In genomic region chr1:25613091-25613490, GRCh38 we compare ENCODE assay signal across 25 cellular contexts. TPM values are rescaled to one million over a fixed set of nuclear protein-coding genes. Genes with fewer than 3 reads are reported as not detected.
DNase-seq lines count a peak whose midpoint lies in the region; ATAC-seq and TF ChIP-seq lines count a peak whose summit lies in the region.
"Had no signal": no experiment of that assay in that cellular context is flagged by ENCODE, and none has a peak within 500 bp of the region (broad histone marks: within the 10 kb centered on the region; RNA-seq: fewer than 3 reads in every experiment).

No MANE protein-coding gene starts in this region.

- H3K4me3 Mint-ChIP-seq in neural crest cell (peak overlapping the region; percentile 52), type B pancreatic cell (no peak overlapping the region)
- H3K4me3 Mint-ChIP-seq: CD14-positive monocyte; CD4-positive, alpha-beta memory T cell had no signal

- H3K4me1 Mint-ChIP-seq in neural crest cell: peaks cover 15% of the 10 kb centered on the region
- H3K4me1 Mint-ChIP-seq in type B pancreatic cell (ENCODE audit: unreplicated experiment): peaks cover 10% of the 10 kb centered on the region

- H3K4me3 ChIP-seq in right atrium auricular region (no peak overlapping the region), right cardiac atrium (ENCODE audit: low read length) (no peak overlapping the region), esophagus muscularis mucosa (no peak overlapping the region), PC-9 (no peak overlapping the region)
- H3K4me3 ChIP-seq: BLaER1 had no signal

- CTCF ChIA-PET in PC-9 (lab: Charles Lee): no interaction called here

- TF ChIP-seq POLR2A in esophagus muscularis mucosa (IDR thresholded peaks at IDR 0.05; ENCODE audit: low read depth): no peak

- H3K4me1 ChIP-seq in right atrium auricular region (peaks cover 0 to 30% of the 10 kb centered on the region in 2 donors), right cardiac atrium (ENCODE audit: control insufficient read depth, insufficient read depth, low read length) (peaks cover 2% of the 10 kb centered on the region), esophagus muscularis mucosa (peaks cover 10 to 49% (median 48%) of the 10 kb centered on the region in 4 donors), PC-9 (replicated peaks; ENCODE audit: insufficient read depth) (peaks cover 15% of the 10 kb centered on the region; the same call in 1 of the 2 replicates)
- H3K4me1 ChIP-seq: BE2C had no signal

- TF ChIP-seq CTCF in right atrium auricular region (IDR thresholded peaks at IDR 0.05): no peak
- no peak for TF ChIP-seq CTCF in esophagus muscularis mucosa (IDR thresholded peaks at IDR 0.05)
- no peak for TF ChIP-seq CTCF in neural crest cell (conservative IDR thresholded peaks at IDR 0.05)
- TF ChIP-seq CTCF in type B pancreatic cell (conservative IDR thresholded peaks at IDR 0.05): no peak
- TF ChIP-seq CTCF in PC-9 (conservative IDR thresholded peaks at IDR 0.05): no peak

- TF ChIP-seq EP300 in esophagus muscularis mucosa (IDR thresholded peaks at IDR 0.05): no peak

- no peaks in the 10 kb centered on the region for H4K20me1 ChIP-seq in PC-9 (ENCODE audit: insufficient read depth)

- H3K27me3 Mint-ChIP-seq in neural crest cell (ENCODE audit: low read depth) (peaks cover 33% of the 10 kb centered on the region), type B pancreatic cell (peaks cover 56% of the 10 kb centered on the region)
- H3K27me3 Mint-ChIP-seq: CD4-positive, alpha-beta memory T cell had no signal

- no peak for ATAC-seq in right cardiac atrium
- no peak for ATAC-seq in GM19463 (IDR thresholded peaks at IDR 0.05; ENCODE audit: unreplicated experiment)
- no peak for ATAC-seq in HG03097 (IDR thresholded peaks at IDR 0.05; ENCODE audit: low FRiP score, unreplicated experiment)

- H3K36me3 Mint-ChIP-seq in neural crest cell (ENCODE audit: low read depth): no peaks in the 10 kb centered on the region
- no peaks in the 10 kb centered on the region for H3K36me3 Mint-ChIP-seq in type B pancreatic cell
- H3K36me3 Mint-ChIP-seq: CD14-positive monocyte; CD4-positive, alpha-beta memory T cell; CD4-positive, CD25-positive, alpha-beta regulatory T cell; CD8-positive, alpha-beta memory T cell had no signal

- H3K9me3 ChIP-seq in right atrium auricular region: no peaks in the 10 kb centered on the region
- H3K9me3 ChIP-seq in right cardiac atrium (ENCODE audit: control insufficient read depth, low read length): no peaks in the 10 kb centered on the region
- H3K9me3 ChIP-seq in esophagus muscularis mucosa: no peaks in the 10 kb centered on the region
- H3K9me3 ChIP-seq in PC-9 (ENCODE audit: insufficient read depth, low read depth): no peaks in the 10 kb centered on the region
- H3K9me3 ChIP-seq: BE2C, BLaER1 had no signal

- POLR2A ChIA-PET in PC-9 (lab: Charles Lee; ENCODE audit: unreplicated experiment): no interaction called here

- no peaks in the 10 kb centered on the region for H3K79me2 ChIP-seq in PC-9 (ENCODE audit: low read depth)

- no peaks in the 10 kb centered on the region for H3K27me3 ChIP-seq in right atrium auricular region
- no peaks in the 10 kb centered on the region for H3K27me3 ChIP-seq in right cardiac atrium (ENCODE audit: control insufficient read depth, insufficient read depth)
- no peaks in the 10 kb centered on the region for H3K27me3 ChIP-seq in esophagus muscularis mucosa
- H3K27me3 ChIP-seq in PC-9 (ENCODE audit: insufficient read depth, low read depth): no peaks in the 10 kb centered on the region
- H3K27me3 ChIP-seq: BE2C had no signal

- H3K4me2 ChIP-seq in PC-9: no peak overlapping the region
- H3K4me2 ChIP-seq: BLaER1 had no signal

- DNase-seq in right atrium auricular region (ENCODE audit: low spot score) (peak; percentile 50), right cardiac atrium (no peak), esophagus muscularis mucosa (ENCODE audit: extremely low spot score) (peak; percentile 70), neural crest cell (ENCODE audit: low read depth, low spot score) (no peak), type B pancreatic cell (ENCODE audit: extremely low spot score, unreplicated experiment) (peak; percentile 16), PC-9 (no peak)
- DNase-seq: 8988T; ACHN; BE2C; C1 segment of cervical spinal cord; CD4-positive, alpha-beta memory T cell; CD4-positive, CD25-positive, alpha-beta regulatory T cell; CD8-positive, alpha-beta memory T cell; COR-L47; DMS 273 treated with DMSO at 0.1 percent for 48 hours; DMS153; DMS53; DMS79; DND-41; EL; GF-D8 had no signal

- intact Hi-C loops in right cardiac atrium (cut with DNase I) (loop anchor here in 2 of 4 donors (10.0 kb wide), 1 partner anchor 72 kb away; no protein-coding TSS in a partner anchor), esophagus muscularis mucosa (cut with DNase I) (no loop called here), PC-9 (cut with micrococcal nuclease; ENCODE audit: unreplicated experiment) (loop anchor here (5.0 to 10.0 kb wide), 2 partner anchors 82 to 384 kb away; partner anchors contain the start of gene PAFAH2)

- H2AFZ ChIP-seq in PC-9: no peak overlapping the region

- no peaks in the 10 kb centered on the region for H3K9me2 ChIP-seq in PC-9 (ENCODE audit: insufficient read depth)

- H3K27ac Mint-ChIP-seq in neural crest cell (ENCODE audit: unreplicated experiment) (no peak overlapping the region), type B pancreatic cell (no peak overlapping the region)
- H3K27ac Mint-ChIP-seq: CD14-positive monocyte had no signal

- H3F3A ChIP-seq in PC-9 (ENCODE audit: insufficient read depth, low read depth): peaks cover 17% of the 10 kb centered on the region; the same call in 1 of the 2 replicates

- WGBS in right cardiac atrium: 95% methylated on average over 3 of the region's 3 CpGs
- WGBS in esophagus muscularis mucosa: 82% methylated on average over 3 of the region's 3 CpGs

- BruUV-seq in PC-9 (replicated peaks; lab: Mats Ljungman, UMichigan): no TSS peak

- H3K9me3 Mint-ChIP-seq in neural crest cell: no peaks in the 10 kb centered on the region
- H3K9me3 Mint-ChIP-seq in type B pancreatic cell: no peaks in the 10 kb centered on the region
- H3K9me3 Mint-ChIP-seq: CD4-positive, alpha-beta memory T cell; CD4-positive, CD25-positive, alpha-beta regulatory T cell; CD8-positive, alpha-beta memory T cell had no signal

- H3K27ac ChIP-seq in right atrium auricular region (no peak overlapping the region), right cardiac atrium (ENCODE audit: low read length) (no peak overlapping the region), esophagus muscularis mucosa (replicated peaks in 1 of 4) (no peak overlapping the region), PC-9 (no peak overlapping the region)
- H3K27ac ChIP-seq: BLaER1 had no signal

- no peaks in the 10 kb centered on the region for H3K36me3 ChIP-seq in right atrium auricular region
- no peaks in the 10 kb centered on the region for H3K36me3 ChIP-seq in esophagus muscularis mucosa
- no peaks in the 10 kb centered on the region for H3K36me3 ChIP-seq in PC-9 (ENCODE audit: low read depth)
- H3K36me3 ChIP-seq: BE2C, BLaER1 had no signal

RNA-seq across cellular contexts. Expression of gene MAN1C1, which starts 3.5 kb away (rescaled TPM):
- total RNA-seq in right atrium auricular region: 10 to 100 TPM in 1 of 2 donors, 1 to 10 TPM in 1; 9.4 to 13.6 TPM
- 10 to 100 TPM; 10.6 to 15.7 (median 12.8) TPM for total RNA-seq in right cardiac atrium
- polyA plus RNA-seq in right cardiac atrium: 9.1 TPM
- total RNA-seq in esophagus muscularis mucosa: 10 to 100 TPM; 20.2 to 22.8 (median 20.7) TPM
- total RNA-seq in neural crest cell: 19.8 and 22.6 TPM in 2 replicates
- 6.4 and 9.1 TPM in 2 replicates for total RNA-seq in type B pancreatic cell (ENCODE audit: low replicate concordance)
- total RNA-seq in PC-9 (2021): 0.41 and 0.48 TPM in 2 replicates

Comparison
In these comparisons a context has a peak if more than half of its experiments do, and no peak if none do; other contexts are left out.
1. DNase-seq: peak in right atrium auricular region (single experiment), esophagus muscularis mucosa (single experiment) and type B pancreatic cell (single experiment); none in right cardiac atrium (0 of 3), neural crest cell (single experiment) and PC-9 (0 of 2).